Comparison of ENCODE assay signal across 29 cellular contexts in the genomic region with DNA sequence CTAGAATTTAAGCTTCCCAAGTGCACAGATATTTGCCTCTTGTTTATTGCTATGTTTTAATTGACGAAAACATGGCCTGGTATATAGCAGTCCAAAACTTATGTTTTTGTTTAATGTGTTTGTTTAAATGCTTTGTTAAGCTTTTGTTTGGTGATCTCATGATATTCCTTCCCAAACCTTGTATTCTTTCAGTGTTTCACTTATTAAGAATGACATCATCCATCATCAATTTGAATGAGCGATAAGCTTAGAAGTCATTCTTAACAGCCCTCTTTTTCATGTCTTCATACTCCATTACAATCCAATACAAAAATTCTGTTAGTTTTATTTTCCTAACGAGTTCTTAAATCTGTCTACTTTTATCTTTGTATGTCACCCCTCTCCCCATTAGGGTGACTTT.
"Had no signal": no experiment of that assay in that cellular context is flagged by ENCODE, and none has a peak within 500 bp of the region (broad histone marks: within the 10 kb centered on the region; RNA-seq: fewer than 3 reads in every experiment).

No MANE protein-coding gene starts in this region.

- H3K4me3 ChIP-seq: cardiac muscle cell, MG63, SJSA1 had no signal

- H3K27ac ChIP-seq: brain microvascular endothelial cell, cardiac muscle cell, SJSA1 had no signal

- H3K9ac ChIP-seq: SK-N-SH had no signal

- H3K4me1 ChIP-seq: SJSA1 had no signal

- H3K27ac Mint-ChIP-seq: activated CD4-positive, alpha-beta T cell treated with anti-CD3 and anti-CD28 coated beads, Interleukin-2, amount 10 ng/mL, durations not matched to agents 24 days and 14 days; activated CD8-positive, alpha-beta T cell treated with anti-CD3 and anti-CD28 coated beads for 36 hours; activated naive CD4-positive, alpha-beta T cell treated with anti-CD3 and anti-CD28 coated beads for 36 hours; activated naive CD4-positive, alpha-beta T cell treated with anti-CD3 and anti-CD28 coated beads, Interleukin-2, amount 50 U/mL, for 72 hours; activated T-helper 1 cell treated with anti-CD3 and anti-CD28 coated beads, Interleukin-12 subunit alpha, Interleukin-12 subunit beta, Interleukin-2, Interleukin-4 antibody, amounts not matched to agents 30 ng/mL and 10 ng/mL and 1 ng/mL, durations not matched to agents 14 hours and 24 hours and 36 hours; T-helper 1 cell treated with Interleukin-12 subunit alpha and Interleukin-12 subunit beta and Interleukin-4 antibody, amounts not matched to agents 30 μg/mL and 1 μg/mL, for 36 hours; T-helper 2 cell treated with Interferon-gamma antibody and Interleukin-4, amounts not matched to agents 5 μg/mL and 100 μg/mL, for 36 hours had no signal

- H3K9me3 Mint-ChIP-seq: activated CD4-positive, alpha-beta T cell treated with anti-CD3 and anti-CD28 coated beads, Interleukin-2, amount 10 ng/mL, durations not matched to agents 24 days and 14 days; activated CD8-positive, alpha-beta T cell treated with anti-CD3 and anti-CD28 coated beads for 36 hours; activated naive CD4-positive, alpha-beta T cell treated with anti-CD3 and anti-CD28 coated beads for 36 hours; activated naive CD4-positive, alpha-beta T cell treated with anti-CD3 and anti-CD28 coated beads, Interleukin-2, amount 50 U/mL, for 72 hours; activated T-helper 1 cell treated with anti-CD3 and anti-CD28 coated beads, Interleukin-12 subunit alpha, Interleukin-12 subunit beta, Interleukin-2, Interleukin-4 antibody, amounts not matched to agents 30 ng/mL and 10 ng/mL and 1 ng/mL, durations not matched to agents 14 hours and 24 hours and 36 hours; central memory CD8-positive, alpha-beta T cell; T-helper 1 cell treated with Interleukin-12 subunit alpha and Interleukin-12 subunit beta and Interleukin-4 antibody, amounts not matched to agents 30 μg/mL and 1 μg/mL, for 36 hours; T-helper 2 cell treated with Interferon-gamma antibody and Interleukin-4, amounts not matched to agents 5 μg/mL and 100 μg/mL, for 36 hours had no signal

- H3K36me3 ChIP-seq: brain microvascular endothelial cell, cardiac muscle cell, SJSA1 had no signal

- H3K27me3 ChIP-seq: brain microvascular endothelial cell, cardiac muscle cell, MG63, SJSA1 had no signal

- H3K27me3 Mint-ChIP-seq: activated CD8-positive, alpha-beta T cell treated with anti-CD3 and anti-CD28 coated beads for 36 hours; central memory CD8-positive, alpha-beta T cell had no signal

- H3K4me1 Mint-ChIP-seq: activated CD4-positive, alpha-beta T cell treated with anti-CD3 and anti-CD28 coated beads, Interleukin-2, amount 10 ng/mL, durations not matched to agents 24 days and 14 days; central memory CD8-positive, alpha-beta T cell had no signal

- H3K36me3 Mint-ChIP-seq: activated naive CD4-positive, alpha-beta T cell treated with anti-CD3 and anti-CD28 coated beads, Interleukin-2, amount 50 U/mL, for 72 hours had no signal

- H3K4me3 Mint-ChIP-seq: activated CD4-positive, alpha-beta T cell treated with anti-CD3 and anti-CD28 coated beads, Interleukin-2, amount 10 ng/mL, durations not matched to agents 24 days and 14 days; activated CD8-positive, alpha-beta T cell treated with anti-CD3 and anti-CD28 coated beads for 36 hours; activated naive CD4-positive, alpha-beta T cell treated with anti-CD3 and anti-CD28 coated beads for 36 hours; activated T-helper 1 cell treated with anti-CD3 and anti-CD28 coated beads, Interleukin-12 subunit alpha, Interleukin-12 subunit beta, Interleukin-2, Interleukin-4 antibody, amounts not matched to agents 30 ng/mL and 10 ng/mL and 1 ng/mL, durations not matched to agents 14 hours and 24 hours and 36 hours; central memory CD8-positive, alpha-beta T cell; T-helper 1 cell treated with Interleukin-12 subunit alpha and Interleukin-12 subunit beta and Interleukin-4 antibody, amounts not matched to agents 30 μg/mL and 1 μg/mL, for 36 hours; T-helper 2 cell treated with Interferon-gamma antibody and Interleukin-4, amounts not matched to agents 5 μg/mL and 100 μg/mL, for 36 hours had no signal

- ATAC-seq: activated CD8-positive, alpha-beta T cell treated with anti-CD3 and anti-CD28 coated beads for 36 hours; activated naive CD4-positive, alpha-beta T cell treated with anti-CD3 and anti-CD28 coated beads, Interleukin-2, amount 50 U/mL, for 72 hours; Panc1 had no signal

- H3K9me3 ChIP-seq: MG63, SJSA1, SK-N-SH had no signal

- DNase-seq: activated CD4-positive, alpha-beta T cell treated with anti-CD3 and anti-CD28 coated beads, Interleukin-2, amount 10 ng/mL, durations not matched to agents 24 days and 14 days; activated CD4-positive, alpha-beta T cell treated with anti-CD3 and anti-CD28 coated beads, Interleukin-2, amount 50 U/mL, for 4 hours; activated CD8-positive, alpha-beta T cell treated with anti-CD3 and anti-CD28 coated beads for 36 hours; activated gamma-delta T cell treated with Interleukin-2 at 50 U/mL for 16 hours; activated naive CD4-positive, alpha-beta T cell treated with anti-CD3 and anti-CD28 coated beads for 36 hours; activated T-cell treated with anti-CD3 and anti-CD28 coated beads, Interleukin-2, amount 50 U/mL, for 1 hour; aorta; brain microvascular endothelial cell; Kasumi-1; MG63; NCI-H1048; NCI-H1105 treated with DMSO at 0.1 percent for 48 hours; NCI-H1436; NCI-H1694; NCI-H1930; NCI-H2081 treated with DMSO at 0.1 percent for 48 hours; NCI-H226; NCI-H446 treated with DMSO at 0.1 percent for 48 hours; NCI-H524 treated with DMSO at 0.1 percent for 48 hours; SHP77 treated with DMSO at 0.1 percent for 48 hours; SK-N-SH had no signal

- H3K4me2 ChIP-seq: SK-N-SH had no signal
